ENCODE assay signal across 1 cellular context in the genomic region with DNA sequence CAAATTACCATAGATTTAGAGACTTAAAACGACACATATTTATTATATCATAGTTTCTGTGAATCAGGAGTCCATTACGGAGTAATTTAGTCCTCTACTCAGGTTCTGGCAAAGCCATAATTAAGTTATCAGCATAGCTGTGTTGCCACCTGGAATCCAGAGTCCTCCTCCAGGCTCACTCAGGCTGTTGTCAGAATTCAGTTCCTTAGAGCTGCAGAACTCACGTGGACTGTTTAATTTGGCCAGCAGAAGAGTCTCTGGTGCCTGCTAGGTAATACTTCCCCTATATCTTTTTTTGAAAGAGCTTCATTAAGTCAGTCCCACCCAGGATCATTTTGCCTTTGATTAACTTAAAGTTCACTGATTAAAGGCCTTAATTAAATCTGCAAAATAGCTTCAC.
TF ChIP-seq lines count a peak whose summit lies in the region.

No MANE protein-coding gene starts in this region.

TF ChIP-seq in SK-N-SH, 30 proteins besides CTCF, POLR2A, EP300 and RAD21 (continued from another document):
- TF ChIP-seq MXI1 (IDR thresholded peaks at IDR 0.05; ENCODE audit: low read depth, low read length) (no peak), TEAD4 (IDR thresholded peaks at IDR 0.05; ENCODE audit: borderline replicate concordance, insufficient read depth) (no peak), JUND (IDR thresholded peaks at IDR 0.05) (no peak), CHD2 (IDR thresholded peaks at IDR 0.05; ENCODE audit: low read length, partially characterized antibody) (no peak)
